Comparison of ENCODE assay signal across 11 cellular contexts in the genomic region with DNA sequence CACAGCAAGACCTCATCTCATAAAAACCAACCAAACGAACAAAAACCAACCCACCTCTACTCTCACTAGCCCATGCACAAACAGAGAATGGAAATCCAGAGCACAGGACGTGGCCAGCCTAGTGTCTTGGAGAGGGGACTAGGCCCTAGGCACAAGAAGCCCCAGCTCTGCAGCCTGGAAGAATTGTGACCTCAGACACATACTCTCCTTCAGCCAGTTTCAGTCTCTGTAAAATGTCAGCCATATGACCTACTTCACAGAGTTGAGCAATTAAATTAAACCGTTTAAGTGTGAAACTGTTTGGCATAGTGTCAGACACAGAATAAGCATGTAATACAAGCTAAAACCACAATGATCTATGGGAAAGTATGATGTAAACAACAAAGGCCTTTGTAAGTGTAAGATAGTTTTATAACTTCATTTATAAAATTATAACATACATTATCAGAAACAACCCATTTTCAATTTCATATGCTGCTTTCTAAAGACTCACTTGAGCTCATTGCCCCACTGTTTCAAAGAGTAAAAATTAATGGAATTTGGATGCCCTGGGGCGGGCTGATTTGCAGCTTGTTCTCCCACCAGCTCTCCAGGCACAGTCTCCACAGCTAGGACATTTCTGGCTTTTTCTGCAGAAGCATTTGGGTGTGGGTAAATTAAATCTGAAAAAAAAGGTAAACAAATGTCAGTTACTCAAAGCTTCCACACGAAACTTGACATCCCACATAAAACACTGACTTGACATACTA. TPM values are rescaled to one million over a fixed set of nuclear protein-coding genes. Genes with fewer than 3 reads are reported as not detected.
DNase-seq lines count a peak whose midpoint lies in the region; ATAC-seq and TF ChIP-seq lines count a peak whose summit lies in the region.
"Had no signal": no experiment of that assay in that cellular context is flagged by ENCODE, and none has a peak within 500 bp of the region (broad histone marks: within the 10 kb centered on the region; RNA-seq: fewer than 3 reads in every experiment).

No MANE protein-coding gene starts in this region.

- no peak overlapping the region for H2AK9ac ChIP-seq in IMR-90 (replicated peaks; ENCODE audit: low read depth, low read length, poor library complexity)

- POLR2A ChIA-PET in IMR-90 (lab: Charles Lee; ENCODE audit: unreplicated experiment), result no interaction called here
- POLR2A ChIA-PET in activated naive CD8-positive, alpha-beta T cell treated with anti-CD3 and anti-CD28 coated beads, Interleukin-2, amount 10 ng/mL, durations not matched to agents 7 days and 5 days (lab: Charles Lee), result interaction anchor here (0.9 to 1.3 kb wide), 4 partner anchors 24 to 64 kb away, joined by 3 to 4 read pairs (median 4); no protein-coding TSS in a partner anchor
- POLR2A ChIA-PET in naive thymus-derived CD4-positive, alpha-beta T cell (lab: Charles Lee), result interaction anchor here (1.0 to 1.1 kb wide), 2 partner anchors 10 to 49 kb away, joined by 3 read pairs; no protein-coding TSS in a partner anchor

- no peaks in the 10 kb centered on the region for H3K27me3 Mint-ChIP-seq in CD4-positive, CD25-positive, alpha-beta regulatory T cell
- no peaks in the 10 kb centered on the region for H3K27me3 Mint-ChIP-seq in activated naive CD8-positive, alpha-beta T cell treated with anti-CD3 and anti-CD28 coated beads, Interleukin-2, amount 10 ng/mL, durations not matched to agents 7 days and 5 days
- H3K27me3 Mint-ChIP-seq in naive thymus-derived CD4-positive, alpha-beta T cell, result no peaks in the 10 kb centered on the region

- H2BK20ac ChIP-seq in IMR-90 (ENCODE audit: low read depth, low read length), result no peak overlapping the region

- no peak for TF ChIP-seq RAD21 in IMR-90 (IDR thresholded peaks at IDR 0.05; ENCODE audit: low read length)

- no peak overlapping the region for H3K23ac ChIP-seq in IMR-90 (ENCODE audit: low read depth, low read length)

- no peak overlapping the region for H2BK15ac ChIP-seq in IMR-90 (ENCODE audit: low read depth, low read length)

- no peak overlapping the region for H4K91ac ChIP-seq in IMR-90 (ENCODE audit: insufficient read depth, low read depth, low read length)

- dilution Hi-C loops in IMR-90 (cut with HindIII; ENCODE audit: low sequenced_read_pairs, unreplicated experiment), result no loop called here

- H2BK5ac ChIP-seq in IMR-90 (ENCODE audit: low read depth, low read length, poor library complexity, severe bottlenecking), result peak overlapping the region; percentile 4

- DNase-seq in CD4-positive, CD25-positive, alpha-beta regulatory T cell, result peak in 1 of 3 donors; percentile 56
- DNase-seq in IMR-90 (no peak), ovary (no peak), iPS-NIHi11 (ENCODE audit: low spot score) (no peak), DMS79 (lab: John Stamatoyannopoulos, UW) (no peak)
- no peak for DNase-seq in activated naive CD8-positive, alpha-beta T cell treated with anti-CD3 and anti-CD28 coated beads, Interleukin-2, amount 10 ng/mL, durations not matched to agents 7 days and 5 days
- no peak for DNase-seq in naive thymus-derived CD4-positive, alpha-beta T cell
- DNase-seq: DND-41, NCI-H2081 had no signal

- H2BK120ac ChIP-seq in IMR-90 (ENCODE audit: low read depth, low read length), result no peak overlapping the region

- no peak overlapping the region for H3K9ac ChIP-seq in IMR-90 (ENCODE audit: low read depth, low read length)

- H4K20me1 ChIP-seq in IMR-90 (ENCODE audit: insufficient read depth, low read length), result peaks cover 60% of the 10 kb centered on the region

- H3K9me3 Mint-ChIP-seq in CD4-positive, CD25-positive, alpha-beta regulatory T cell, result no peaks in the 10 kb centered on the region
- H3K9me3 Mint-ChIP-seq in activated naive CD8-positive, alpha-beta T cell treated with anti-CD3 and anti-CD28 coated beads, Interleukin-2, amount 10 ng/mL, durations not matched to agents 7 days and 5 days, result no peaks in the 10 kb centered on the region
- no peaks in the 10 kb centered on the region for H3K9me3 Mint-ChIP-seq in naive thymus-derived CD4-positive, alpha-beta T cell

- H4K5ac ChIP-seq in IMR-90 (ENCODE audit: low read depth, low read length), result no peak overlapping the region

- peaks cover 22% of the 10 kb centered on the region for H3K36me3 ChIP-seq in CD4-positive, CD25-positive, alpha-beta regulatory T cell (ENCODE audit: control insufficient read depth, insufficient read depth, low read length)
- H3K36me3 ChIP-seq in IMR-90 (ENCODE audit: control insufficient read depth, insufficient read depth, low read length) (peaks cover 30% of the 10 kb centered on the region), ovary (no peaks in the 10 kb centered on the region)
- peaks cover 0 to 23% (median 0%) of the 10 kb centered on the region in 3 experiments for H3K36me3 ChIP-seq in naive thymus-derived CD4-positive, alpha-beta T cell (ENCODE audit: control insufficient read depth in 2 of 3, insufficient read depth in 3 of 3, low read length in 3 of 3)

- H3K27ac ChIP-seq in CD4-positive, CD25-positive, alpha-beta regulatory T cell (ENCODE audit: insufficient read depth, low read length, poor library complexity, severe bottlenecking), result peak overlapping the region; percentile 84
- H3K27ac ChIP-seq in IMR-90 (ENCODE audit: insufficient read depth, low read length), result no peak overlapping the region
- H3K27ac ChIP-seq in naive thymus-derived CD4-positive, alpha-beta T cell (ENCODE audit: low read depth, low read length), result no peak overlapping the region
- no peak overlapping the region for H3K27ac ChIP-seq in ovary
- H3K27ac ChIP-seq: SJSA1 had no signal

- no peak overlapping the region; the same call in 1 of the 2 replicates for H3K4ac ChIP-seq in IMR-90 (ENCODE audit: low read depth, low read length)

- peaks cover 38 to 98% (median 81%) of the 10 kb centered on the region in 4 donors for H3K4me1 Mint-ChIP-seq in CD4-positive, CD25-positive, alpha-beta regulatory T cell
- H3K4me1 Mint-ChIP-seq in activated naive CD8-positive, alpha-beta T cell treated with anti-CD3 and anti-CD28 coated beads, Interleukin-2, amount 10 ng/mL, durations not matched to agents 7 days and 5 days, result peaks cover 81% of the 10 kb centered on the region
- peaks cover 64 to 97% (median 79%) of the 10 kb centered on the region in 7 donors for H3K4me1 Mint-ChIP-seq in naive thymus-derived CD4-positive, alpha-beta T cell

- H3K4me2 ChIP-seq in IMR-90 (ENCODE audit: low read depth, low read length), result no peak overlapping the region

- peak; percentile 22 to 46 for ATAC-seq in CD4-positive, CD25-positive, alpha-beta regulatory T cell (ENCODE audit: low read depth in 2 of 2)
- ATAC-seq in IMR-90 (ENCODE audit: low read depth) (peak; percentile 34; the same call in 1 of the 2 replicates), HG02970 (IDR thresholded peaks at IDR 0.05; ENCODE audit: low FRiP score, unreplicated experiment) (no peak)
- ATAC-seq in activated naive CD8-positive, alpha-beta T cell treated with anti-CD3 and anti-CD28 coated beads, Interleukin-2, amount 10 ng/mL, durations not matched to agents 7 days and 5 days (ENCODE audit: low read depth), result peak; percentile 55
- peak; percentile 74 for ATAC-seq in naive thymus-derived CD4-positive, alpha-beta T cell

- in situ Hi-C loops in IMR-90 (cut with MboI; ENCODE audit: low sequenced_read_pairs), result no loop called here

- 0 out of 4 replicates have a peak overlapping the region, but pooled peaks of 1 of the 2 experiments have one; percentile 2 for H4K8ac ChIP-seq in IMR-90 (ENCODE audit: low read depth in 2 of 2, low read length in 2 of 2)

- no peak for TF ChIP-seq POLR2A in IMR-90 (IDR thresholded peaks at IDR 0.05; ENCODE audit: low read depth, low read length)
- TF ChIP-seq POLR2A in ovary (IDR thresholded peaks at IDR 0.05), result no peak

- CTCF ChIA-PET in IMR-90 (lab: Yijun Ruan, JAX), result no interaction called here
- CTCF ChIA-PET in naive thymus-derived CD4-positive, alpha-beta T cell (lab: Charles Lee), result interaction anchor here (0.6 to 1.1 kb wide), 3 partner anchors 9 to 23 kb away, joined by 3 to 4 read pairs (median 3); no protein-coding TSS in a partner anchor

- no CpG with 5 or more reads among the region's 5 CpGs for WGBS in IMR-90 (ENCODE audit: extremely low coverage in 2 of 2, insufficient read length in 1 of 2), 2 experiments
- WGBS in ovary, 3 donors, result 67 to 73% (median 73%) methylated on average over 5 of the region's 5 CpGs

- no TSS peak for BruUV-seq in IMR-90 (replicated peaks; lab: Mats Ljungman, UMichigan)

- peaks cover 33% of the 10 kb centered on the region for H3K9me1 ChIP-seq in IMR-90 (ENCODE audit: insufficient read depth, low read length)

- H3K27ac Mint-ChIP-seq in CD4-positive, CD25-positive, alpha-beta regulatory T cell, result peak overlapping the region; percentile 92 to 98 (median 95)
- peak overlapping the region; percentile 85 for H3K27ac Mint-ChIP-seq in activated naive CD8-positive, alpha-beta T cell treated with anti-CD3 and anti-CD28 coated beads, Interleukin-2, amount 10 ng/mL, durations not matched to agents 7 days and 5 days
- peak overlapping the region in 8 of 9 donors; percentile 42 to 93 (median 78) for H3K27ac Mint-ChIP-seq in naive thymus-derived CD4-positive, alpha-beta T cell

- peaks cover 46 to 66% of the 10 kb centered on the region in 2 experiments for H3K79me1 ChIP-seq in IMR-90 (ENCODE audit: low read depth in 1 of 2, low read length in 2 of 2)

- no peak for TF ChIP-seq CTCF in IMR-90 (conservative IDR thresholded peaks at IDR 0.05; ENCODE audit: low read depth, low read length)
- no peak for TF ChIP-seq CTCF in ovary (IDR thresholded peaks at IDR 0.05)

- no peaks in the 10 kb centered on the region for H3K27me3 ChIP-seq in CD4-positive, CD25-positive, alpha-beta regulatory T cell (ENCODE audit: control insufficient read depth, insufficient read depth, low read length)
- H3K27me3 ChIP-seq in IMR-90 (ENCODE audit: control insufficient read depth, insufficient read depth, low read length), result no peaks in the 10 kb centered on the region
- no peaks in the 10 kb centered on the region for H3K27me3 ChIP-seq in naive thymus-derived CD4-positive, alpha-beta T cell (ENCODE audit: control insufficient read depth in 2 of 2, insufficient read depth in 2 of 2, low read length in 2 of 2)
- no peaks in the 10 kb centered on the region for H3K27me3 ChIP-seq in ovary
- H3K27me3 ChIP-seq: SJSA1 had no signal

- no peaks in the 10 kb centered on the region for H3K9me3 ChIP-seq in CD4-positive, CD25-positive, alpha-beta regulatory T cell (ENCODE audit: control insufficient read depth in 2 of 2, low read length in 2 of 2)
- no peaks in the 10 kb centered on the region for H3K9me3 ChIP-seq in IMR-90 (ENCODE audit: control insufficient read depth, insufficient read depth, low read length)
- H3K9me3 ChIP-seq in naive thymus-derived CD4-positive, alpha-beta T cell (ENCODE audit: control insufficient read depth in 2 of 3, low read length in 3 of 3), result no peaks in the 10 kb centered on the region
- no peaks in the 10 kb centered on the region for H3K9me3 ChIP-seq in ovary
- H3K9me3 ChIP-seq: SJSA1 had no signal

- H3K18ac ChIP-seq in IMR-90 (ENCODE audit: low read depth, low read length), result no peak overlapping the region

- no peak overlapping the region for H3K14ac ChIP-seq in IMR-90 (replicated peaks; ENCODE audit: low read depth, low read length)

- peak overlapping the region; percentile 35 to 78 (median 65) for H3K4me3 Mint-ChIP-seq in CD4-positive, CD25-positive, alpha-beta regulatory T cell
- peak overlapping the region; percentile 21 for H3K4me3 Mint-ChIP-seq in activated naive CD8-positive, alpha-beta T cell treated with anti-CD3 and anti-CD28 coated beads, Interleukin-2, amount 10 ng/mL, durations not matched to agents 7 days and 5 days
- peak overlapping the region in 5 of 10 donors; percentile 14 to 60 (median 49) for H3K4me3 Mint-ChIP-seq in naive thymus-derived CD4-positive, alpha-beta T cell

- no peak overlapping the region for H3K56ac ChIP-seq in IMR-90 (ENCODE audit: extremely low read depth, insufficient read depth, low read length)

- peak overlapping the region; percentile 37 for H3K4me3 ChIP-seq in CD4-positive, CD25-positive, alpha-beta regulatory T cell (ENCODE audit: low read depth, low read length)
- no peak overlapping the region for H3K4me3 ChIP-seq in IMR-90 (ENCODE audit: insufficient read depth, low read depth, low read length)
- H3K4me3 ChIP-seq in naive thymus-derived CD4-positive, alpha-beta T cell (ENCODE audit: low read length), result no peak overlapping the region
- no peak overlapping the region for H3K4me3 ChIP-seq in ovary
- H3K4me3 ChIP-seq: SJSA1 had no signal

- peaks cover 33% of the 10 kb centered on the region for H3K36me3 Mint-ChIP-seq in CD4-positive, CD25-positive, alpha-beta regulatory T cell
- H3K36me3 Mint-ChIP-seq in activated naive CD8-positive, alpha-beta T cell treated with anti-CD3 and anti-CD28 coated beads, Interleukin-2, amount 10 ng/mL, durations not matched to agents 7 days and 5 days, result peaks cover 41% of the 10 kb centered on the region
- H3K36me3 Mint-ChIP-seq in naive thymus-derived CD4-positive, alpha-beta T cell, result peaks cover 8 to 38% (median 31%) of the 10 kb centered on the region in 5 donors

- no peak overlapping the region for H2AFZ ChIP-seq in IMR-90 (replicated peaks; ENCODE audit: low read length, poor library complexity)

- intact Hi-C loops in IMR-90 (cut with micrococcal nuclease) (loop anchor here (5.0 kb wide), 1 partner anchor 37 kb away; no protein-coding TSS in a partner anchor), ovary (cut with DNase I) (no loop called here)
- intact Hi-C loops in naive thymus-derived CD4-positive, alpha-beta T cell (cut with micrococcal nuclease), result no loop called here

- H3K4me1 ChIP-seq in CD4-positive, CD25-positive, alpha-beta regulatory T cell (ENCODE audit: control insufficient read depth, insufficient read depth, low read length, poor library complexity, severe bottlenecking), result peaks cover 80% of the 10 kb centered on the region
- H3K4me1 ChIP-seq in IMR-90 (ENCODE audit: control insufficient read depth, insufficient read depth, low read length) (peaks cover 23% of the 10 kb centered on the region), ovary (ENCODE audit: insufficient read depth) (peaks cover 8% of the 10 kb centered on the region)
- H3K4me1 ChIP-seq in naive thymus-derived CD4-positive, alpha-beta T cell (ENCODE audit: control insufficient read depth in 2 of 2, insufficient read depth in 2 of 2, low read length in 2 of 2), result peaks cover 59 to 88% of the 10 kb centered on the region in 2 donors

- 0 out of 2 replicates have a peak overlapping the region, but pooled peaks have one; percentile 17 for H2AK5ac ChIP-seq in IMR-90 (ENCODE audit: low read depth, low read length)

- no peak for TF ChIP-seq EP300 in ovary (IDR thresholded peaks at IDR 0.05)

RNA-seq across cellular contexts. Expression of a gene that starts 32.9 kb away (rescaled TPM):
- total RNA-seq in CD4-positive, CD25-positive, alpha-beta regulatory T cell, result 117 TPM
- 10 to 100 TPM; 12.2 to 17.9 (median 15.4) TPM for polyA plus RNA-seq in CD4-positive, CD25-positive, alpha-beta regulatory T cell
- total RNA-seq in IMR-90 (2012; rRNA removed) (17.7 and 17.8 TPM in 2 replicates), ovary (100 to 1,000 TPM in 4 of 7 donors, 10 to 100 TPM in 3; 42.3 to 146 (median 115) TPM)
- polyA plus RNA-seq in IMR-90 (2012; rRNA removed) (22.8 and 28.3 TPM in 2 replicates), ovary (100 to 1,000 TPM in 1 of 2 donors, 10 to 100 TPM in 1; 53.3 to 122 TPM)
- polyA plus RNA-seq in IMR-90 (2012; cell fraction: cytosol; rRNA removed), result 13.0 and 22.1 TPM in 2 replicates
- polyA plus RNA-seq in IMR-90 (2012; cell fraction: nucleus; rRNA removed; ENCODE audit: low replicate concordance), result 84.5 and 160 TPM in 2 replicates
- total RNA-seq in activated naive CD8-positive, alpha-beta T cell treated with anti-CD3 and anti-CD28 coated beads, Interleukin-2, amount 10 ng/mL, durations not matched to agents 7 days and 5 days, result 100 to 1,000 TPM; 123 to 125 TPM
- total RNA-seq in naive thymus-derived CD4-positive, alpha-beta T cell, result 100 to 1,000 TPM in 2 of 5 experiments, 10 to 100 TPM in 3; 69.7 to 119 (median 86.1) TPM
- polyA plus RNA-seq in naive thymus-derived CD4-positive, alpha-beta T cell, result 10 to 100 TPM in 1 of 2 donors, 1 to 10 TPM in 1; 7.4 to 14.5 TPM

RNA-seq across cellular contexts. Expression of a gene that starts 47.8 kb away (rescaled TPM):
- not detected for total RNA-seq in CD4-positive, CD25-positive, alpha-beta regulatory T cell
- under 1 TPM in 1 of 4 donors, not detected in 3; 0.09 TPM for polyA plus RNA-seq in CD4-positive, CD25-positive, alpha-beta regulatory T cell
- total RNA-seq in IMR-90 (2012; rRNA removed) (not detected in 2 replicates), ovary (not detected)
- polyA plus RNA-seq in IMR-90 (2012; rRNA removed) (not detected in 2 replicates), ovary (not detected)
- not detected in 2 replicates for polyA plus RNA-seq in IMR-90 (2012; cell fraction: cytosol; rRNA removed)
- not detected in 2 replicates for polyA plus RNA-seq in IMR-90 (2012; cell fraction: nucleus; rRNA removed; ENCODE audit: low replicate concordance)
- under 1 TPM in 1 of 2 experiments, not detected in 1; 0.11 TPM for total RNA-seq in activated naive CD8-positive, alpha-beta T cell treated with anti-CD3 and anti-CD28 coated beads, Interleukin-2, amount 10 ng/mL, durations not matched to agents 7 days and 5 days
- total RNA-seq in naive thymus-derived CD4-positive, alpha-beta T cell, result not detected
- not detected for polyA plus RNA-seq in naive thymus-derived CD4-positive, alpha-beta T cell
- total RNA-seq: SJSA1 had no signal
